Comparison of ENCODE assay signal across 1 cellular context in genomic region chr19:48635966-48636858, GRCh38.
TF ChIP-seq lines count a peak whose summit lies in the region.

No MANE protein-coding gene starts in this region.

TF ChIP-seq in GM12878, 131 proteins besides CTCF, POLR2A, EP300 and RAD21:
- TF ChIP-seq, protein P1, sequence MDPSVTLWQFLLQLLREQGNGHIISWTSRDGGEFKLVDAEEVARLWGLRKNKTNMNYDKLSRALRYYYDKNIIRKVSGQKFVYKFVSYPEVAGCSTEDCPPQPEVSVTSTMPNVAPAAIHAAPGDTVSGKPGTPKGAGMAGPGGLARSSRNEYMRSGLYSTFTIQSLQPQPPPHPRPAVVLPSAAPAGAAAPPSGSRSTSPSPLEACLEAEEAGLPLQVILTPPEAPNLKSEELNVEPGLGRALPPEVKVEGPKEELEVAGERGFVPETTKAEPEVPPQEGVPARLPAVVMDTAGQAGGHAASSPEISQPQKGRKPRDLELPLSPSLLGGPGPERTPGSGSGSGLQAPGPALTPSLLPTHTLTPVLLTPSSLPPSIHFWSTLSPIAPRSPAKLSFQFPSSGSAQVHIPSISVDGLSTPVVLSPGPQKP (IDR thresholded peaks at IDR 0.05; ENCODE audit: low read depth, low read length), result no peak
- TF ChIP-seq MEF2A (IDR thresholded peaks at IDR 0.05; ENCODE audit: insufficient read depth, low read depth, low read length), result no peak
- peak; percentile 92 for TF ChIP-seq HDGF (IDR thresholded peaks at IDR 0.05)
- TF ChIP-seq, protein P2, sequence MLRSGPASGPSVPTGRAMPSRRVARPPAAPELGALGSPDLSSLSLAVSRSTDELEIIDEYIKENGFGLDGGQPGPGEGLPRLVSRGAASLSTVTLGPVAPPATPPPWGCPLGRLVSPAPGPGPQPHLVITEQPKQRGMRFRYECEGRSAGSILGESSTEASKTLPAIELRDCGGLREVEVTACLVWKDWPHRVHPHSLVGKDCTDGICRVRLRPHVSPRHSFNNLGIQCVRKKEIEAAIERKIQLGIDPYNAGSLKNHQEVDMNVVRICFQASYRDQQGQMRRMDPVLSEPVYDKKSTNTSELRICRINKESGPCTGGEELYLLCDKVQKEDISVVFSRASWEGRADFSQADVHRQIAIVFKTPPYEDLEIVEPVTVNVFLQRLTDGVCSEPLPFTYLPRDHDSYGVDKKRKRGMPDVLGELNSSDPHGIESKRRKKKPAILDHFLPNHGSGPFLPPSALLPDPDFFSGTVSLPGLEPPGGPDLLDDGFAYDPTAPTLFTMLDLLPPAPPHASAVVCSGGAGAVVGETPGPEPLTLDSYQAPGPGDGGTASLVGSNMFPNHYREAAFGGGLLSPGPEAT (IDR thresholded peaks at IDR 0.05; ENCODE audit: low read depth), result peak; percentile 34; the same call in 1 of the 2 replicates
- no peak for TF ChIP-seq JUND (IDR thresholded peaks at IDR 0.05; ENCODE audit: low read depth, low read length)
- 0 out of 2 replicates have a peak, but pooled peaks have one; percentile 15 for TF ChIP-seq CHD2 (IDR thresholded peaks at IDR 0.05; ENCODE audit: borderline replicate concordance, low read depth, low read length)
- peak; percentile 22 for TF ChIP-seq USF1 (IDR thresholded peaks at IDR 0.05; ENCODE audit: borderline replicate concordance, extremely low read length, insufficient read depth, low read depth, low read length)
- TF ChIP-seq MTA2 (IDR thresholded peaks at IDR 0.05; ENCODE audit: low read depth), result no peak
- peak in 1 of 2 experiments; percentile 16; a peak in 1 of 4 replicates for TF ChIP-seq IKZF2 (IDR thresholded peaks at IDR 0.05)
- TF ChIP-seq, protein P3, sequence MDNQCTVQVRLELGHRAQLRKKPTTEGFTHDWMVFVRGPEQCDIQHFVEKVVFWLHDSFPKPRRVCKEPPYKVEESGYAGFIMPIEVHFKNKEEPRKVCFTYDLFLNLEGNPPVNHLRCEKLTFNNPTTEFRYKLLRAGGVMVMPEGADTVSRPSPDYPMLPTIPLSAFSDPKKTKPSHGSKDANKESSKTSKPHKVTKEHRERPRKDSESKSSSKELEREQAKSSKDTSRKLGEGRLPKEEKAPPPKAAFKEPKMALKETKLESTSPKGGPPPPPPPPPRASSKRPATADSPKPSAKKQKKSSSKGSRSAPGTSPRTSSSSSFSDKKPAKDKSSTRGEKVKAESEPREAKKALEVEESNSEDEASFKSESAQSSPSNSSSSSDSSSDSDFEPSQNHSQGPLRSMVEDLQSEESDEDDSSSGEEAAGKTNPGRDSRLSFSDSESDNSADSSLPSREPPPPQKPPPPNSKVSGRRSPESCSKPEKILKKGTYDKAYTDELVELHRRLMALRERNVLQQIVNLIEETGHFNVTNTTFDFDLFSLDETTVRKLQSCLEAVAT (IDR thresholded peaks at IDR 0.05), result peak; percentile 65; the same call in 1 of the 2 replicates
- TF ChIP-seq YY1 (IDR thresholded peaks at IDR 0.05; ENCODE audit: low read depth, low read length), result no peak
- TF ChIP-seq MEF2B (IDR thresholded peaks at IDR 0.05; ENCODE audit: partially characterized antibody, poor library complexity, severe bottlenecking), result no peak
- TF ChIP-seq BHLHE40 (IDR thresholded peaks at IDR 0.05; ENCODE audit: borderline replicate concordance in 1 of 2, low read depth in 2 of 2, low read length in 1 of 2), result peak in 1 of 2 experiments; percentile 20; a peak in 1 of 4 replicates
- TF ChIP-seq RCOR1 (conservative IDR thresholded peaks at IDR 0.05; ENCODE audit: low read depth, low read length), result no peak
- TF ChIP-seq YBX1 (IDR thresholded peaks at IDR 0.05), result 0 out of 2 replicates have a peak, but pooled peaks have one; percentile 12
- TF ChIP-seq BRCA1 (IDR thresholded peaks at IDR 0.05; ENCODE audit: low read depth, low read length), result no peak
- TF ChIP-seq SREBF1 (IDR thresholded peaks at IDR 0.05; ENCODE audit: low read length), result no peak
- 0 out of 2 replicates have a peak, but pooled peaks have one; percentile 35 for TF ChIP-seq NFXL1 (IDR thresholded peaks at IDR 0.05; ENCODE audit: borderline replicate concordance)
- TF ChIP-seq ZSCAN29 (IDR thresholded peaks at IDR 0.05), result no peak
- TF ChIP-seq CREB1 (IDR thresholded peaks at IDR 0.05; ENCODE audit: low read depth), result no peak
- TF ChIP-seq DPF2 (IDR thresholded peaks at IDR 0.05), result peak; percentile 2; the same call in 1 of the 2 replicates
- no peak for TF ChIP-seq SRF (IDR thresholded peaks at IDR 0.05; ENCODE audit: low read depth in 2 of 2, low read length in 2 of 2)
- no peak for TF ChIP-seq NRF1 (conservative IDR thresholded peaks at IDR 0.05; ENCODE audit: low read depth, low read length)
- no peak for TF ChIP-seq NR2C2 (IDR thresholded peaks at IDR 0.05; ENCODE audit: borderline replicate concordance, control insufficient read depth, insufficient read length, low read depth)
- 0 out of 2 replicates have a peak, but pooled peaks have one; percentile 5 for TF ChIP-seq IKZF1 (conservative IDR thresholded peaks at IDR 0.05)
- TF ChIP-seq NBN (IDR thresholded peaks at IDR 0.05), result peak; percentile 81
- no peak for TF ChIP-seq MYB (IDR thresholded peaks at IDR 0.05; ENCODE audit: borderline replicate concordance, low read depth, low read length)
- no peak for TF ChIP-seq CBX3 (IDR thresholded peaks at IDR 0.05; ENCODE audit: borderline replicate concordance, low read depth)
- TF ChIP-seq ZNF592 (IDR thresholded peaks at IDR 0.05), result no peak
- no peak for TF ChIP-seq TCF3 (IDR thresholded peaks at IDR 0.05; ENCODE audit: borderline replicate concordance, insufficient read depth, low read depth, low read length)
